ENCODE assay signal across 8 cellular contexts in genomic region chr2:32277363-32277673, GRCh38. TPM values are rescaled to one million over a fixed set of nuclear protein-coding genes. Genes with fewer than 3 reads are reported as not detected.
DNase-seq lines count a peak whose midpoint lies in the region; ATAC-seq, FAIRE-seq and TF ChIP-seq lines count a peak whose summit lies in the region.

No MANE protein-coding gene starts in this region.

- DNase-seq in MG63 (no peak), pancreas (no peak), erythroblast (lab: John Stamatoyannopoulos, UW) (no peak), GM03348 (ENCODE audit: low spot score) (no peak)
- no peak for DNase-seq in activated CD4-positive, CD25-positive, alpha-beta regulatory T cell (lab: John Stamatoyannopoulos, UW)

- TF ChIP-seq CTCF in pancreas (IDR thresholded peaks at IDR 0.05) = no peak

- peak overlapping the region; percentile 79 to 91 (median 82) for H3K27ac ChIP-seq in pancreas

- H3K4me1 ChIP-seq in endocrine pancreas (ENCODE audit: control insufficient read depth, insufficient read depth, low read length) (no peaks in the 10 kb centered on the region), pancreas (no peaks in the 10 kb centered on the region)

- intact Hi-C loops in pancreas (cut with DNase I) = no loop called here

- H3K36me3 ChIP-seq in MG63 (peaks cover 9% of the 10 kb centered on the region), endocrine pancreas (ENCODE audit: control insufficient read depth, insufficient read depth, low read length) (no peaks in the 10 kb centered on the region), pancreas (no peaks in the 10 kb centered on the region)

- H3K9ac ChIP-seq in endocrine pancreas (ENCODE audit: control insufficient read depth, insufficient read depth, low read length) = no peak overlapping the region

- no peak for ATAC-seq in pancreas
- no peak for ATAC-seq in HG03159 (IDR thresholded peaks at IDR 0.05; ENCODE audit: unreplicated experiment)

- H3K27me3 ChIP-seq in MG63 (no peaks in the 10 kb centered on the region), endocrine pancreas (ENCODE audit: control insufficient read depth, insufficient read depth, low read length) (no peaks in the 10 kb centered on the region), pancreas (no peaks in the 10 kb centered on the region)

- no peaks in the 10 kb centered on the region for H3K9me3 ChIP-seq in MG63
- H3K9me3 ChIP-seq in endocrine pancreas (ENCODE audit: control insufficient read depth, low read length) = no peaks in the 10 kb centered on the region
- no peaks in the 10 kb centered on the region for H3K9me3 ChIP-seq in pancreas

- H3K4me3 ChIP-seq in GM08714 (ENCODE audit: low read length) (peak overlapping the region; percentile 95), MG63 (peak overlapping the region; percentile 80), endocrine pancreas (ENCODE audit: control insufficient read depth, insufficient read depth, low read length) (peak overlapping the region; percentile 76), pancreas (peak overlapping the region; percentile 86 to 92 (median 92))

- no peak for FAIRE-seq in pancreas (lab: Jason Lieb, UNC)

- 54 to 56% methylated on average over 5 of the region's 5 CpGs for WGBS in pancreas, 2 donors

- TF ChIP-seq POLR2A in erythroblast (IDR thresholded peaks at IDR 0.05; ENCODE audit: low read length) = no peak

RNA-seq across cellular contexts. Expression of gene YIPF4, which starts 0.4 kb away (rescaled TPM):
- total RNA-seq in MG63 (2014; rRNA removed; shearing (Covaris generic); ENCODE audit: low replicate concordance) = 34.1 and 41.9 TPM in 2 replicates
- 10 to 100 TPM; 26.3 to 42.2 (median 32.4) TPM for total RNA-seq in pancreas
- 10 to 100 TPM in 1 of 2 donors, 1 to 10 TPM in 1; 7.6 to 13.4 TPM for polyA plus RNA-seq in pancreas

RNA-seq across cellular contexts. Expression of gene NLRC4, which starts 12.6 kb away (rescaled TPM):
- not detected in 2 replicates for total RNA-seq in MG63 (2014; rRNA removed; shearing (Covaris generic); ENCODE audit: low replicate concordance)
- 1 to 10 TPM in 2 of 6 donors, under 1 TPM in 4; 0.13 to 1.9 (median 0.34) TPM for total RNA-seq in pancreas
- under 1 TPM; 0.21 to 0.49 TPM for polyA plus RNA-seq in pancreas
